1 cellular context compared by ENCODE assay signal in the genomic region with DNA sequence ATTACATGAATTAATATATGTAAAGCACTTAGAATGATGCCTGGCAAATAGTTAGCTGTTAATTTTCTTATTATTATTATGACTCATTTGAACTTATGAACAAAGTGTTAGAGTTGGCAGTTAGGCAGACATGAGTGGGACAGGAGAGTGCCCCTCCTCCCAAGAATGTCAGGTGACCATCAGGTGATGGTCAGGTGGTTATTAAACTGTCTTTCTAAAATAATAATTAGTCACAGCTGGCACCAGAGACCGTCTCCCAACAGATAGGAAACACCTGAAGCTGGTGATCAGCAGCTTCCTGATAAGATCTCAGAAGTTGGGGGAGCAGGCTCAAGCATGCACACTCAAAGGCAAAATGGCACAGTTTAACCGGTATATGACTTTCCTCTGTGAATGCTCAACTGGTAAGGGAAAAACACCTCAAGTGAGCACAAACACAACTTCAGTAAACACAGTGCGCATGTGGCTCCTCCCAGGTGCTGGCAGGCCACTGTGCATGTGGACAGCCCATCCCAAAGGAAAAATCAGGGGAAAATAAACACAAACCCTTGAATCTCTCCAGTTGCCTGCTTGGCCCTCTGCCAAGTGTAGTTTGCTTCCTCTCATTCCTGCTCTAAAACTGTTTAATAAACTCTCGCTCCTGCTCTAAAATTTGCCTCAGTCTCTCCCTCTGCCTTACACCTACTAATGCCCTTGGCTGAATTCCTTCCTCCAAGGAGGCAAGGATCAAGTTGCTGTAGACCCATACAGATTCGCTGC.
TF ChIP-seq lines count a peak whose summit lies in the region.

No MANE protein-coding gene starts in this region.

TF ChIP-seq in endothelial cell of umbilical vein, 7 proteins besides CTCF, POLR2A, EP300 and RAD21:
- peak; percentile 81 for TF ChIP-seq GATA2 (IDR thresholded peaks at IDR 0.05; ENCODE audit: insufficient read depth, insufficient read length, low read depth, low read length)
- TF ChIP-seq EZH2 (IDR thresholded peaks at IDR 0.05; ENCODE audit: borderline replicate concordance, low read depth, low read length, severe bottlenecking) = no peak
- TF ChIP-seq FOS (IDR thresholded peaks at IDR 0.05; ENCODE audit: borderline replicate concordance, insufficient read depth, low read length) = peak; percentile 27
TF ChIP-seq in endothelial cell of umbilical vein: peak in this region for 2.
